In the genomic region with DNA sequence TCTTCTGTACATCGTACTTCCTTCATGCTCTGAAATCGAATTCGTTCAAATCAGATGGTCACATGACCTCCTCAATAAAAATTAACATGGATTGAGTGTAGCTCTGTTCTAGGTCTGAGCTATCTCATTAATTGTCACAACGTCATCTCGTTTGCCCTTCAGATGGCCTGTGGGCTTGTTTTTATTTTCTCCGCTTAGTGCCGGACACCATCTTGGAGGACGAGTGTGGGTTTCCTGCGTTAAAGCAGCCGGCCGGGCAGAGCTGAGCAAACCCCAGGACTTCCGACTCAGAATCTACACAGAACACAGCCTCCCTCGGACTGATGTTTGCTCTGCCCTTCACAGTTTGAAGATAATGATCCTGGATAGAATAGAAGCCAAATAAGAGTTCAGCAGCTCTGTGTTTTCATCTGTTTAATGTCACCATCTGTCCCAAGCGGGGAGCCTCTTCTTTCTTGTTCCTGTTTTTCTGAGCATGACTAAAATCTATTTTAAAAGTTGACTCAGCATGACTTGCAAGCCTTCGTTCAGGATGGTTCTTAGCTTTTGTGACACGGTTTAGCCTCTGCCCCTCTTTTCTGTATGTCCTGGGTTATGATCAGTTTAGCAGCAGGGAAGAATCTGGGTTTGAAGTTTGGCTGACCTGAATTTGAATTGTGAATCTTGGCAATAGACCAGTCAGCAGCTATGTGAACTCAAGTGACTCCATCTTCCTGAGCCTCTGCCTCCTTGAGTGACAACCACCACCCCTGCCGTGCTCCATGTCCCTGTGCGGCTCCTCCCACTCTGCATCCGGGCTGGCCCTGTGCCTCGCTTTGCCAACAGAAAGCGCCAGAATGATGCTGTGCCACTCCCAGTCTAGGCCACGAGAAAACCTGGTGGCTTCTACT, we compare ENCODE assay signal across 9 cellular contexts. TPM values are rescaled to one million over a fixed set of nuclear protein-coding genes. Genes with fewer than 3 reads are reported as not detected.
DNase-seq lines count a peak whose midpoint lies in the region; ATAC-seq, FAIRE-seq and TF ChIP-seq lines count a peak whose summit lies in the region.
"Had no signal": no experiment of that assay in that cellular context is flagged by ENCODE, and none has a peak within 500 bp of the region (broad histone marks: within the 10 kb centered on the region; RNA-seq: fewer than 3 reads in every experiment).

No MANE protein-coding gene starts in this region.

- H3K79me2 ChIP-seq in GM23248 (ENCODE audit: insufficient read depth), result no peaks in the 10 kb centered on the region

- no peaks in the 10 kb centered on the region for H3F3A ChIP-seq in GM23248 (ENCODE audit: insufficient read depth)

- H3K27me3 Mint-ChIP-seq in CD14-positive monocyte (ENCODE audit: low read depth in 3 of 3), result peaks cover 0 to 2% (median 0%) of the 10 kb centered on the region in 3 donors
- peaks cover 50 to 73% of the 10 kb centered on the region in 2 donors for H3K27me3 Mint-ChIP-seq in effector memory CD8-positive, alpha-beta T cell

- FAIRE-seq in H54 (lab: Jason Lieb, UNC), result no peak

- POLR2A ChIA-PET in HEK293T (lab: Yijun Ruan, JAX), result no interaction called here

- 70 to 74% methylated on average over 22 of the region's 22 CpGs for WGBS in GM23248 (ENCODE audit: low coverage in 1 of 2, low lambda C conversion rate in 2 of 2, missing lambda C conversion rate in 2 of 2), 2 experiments
- WGBS in gastroesophageal sphincter (ENCODE audit: low coverage in 1 of 2), 2 donors, result 60 to 70% methylated on average over 11 of the region's 22 CpGs

- peaks cover 36% of the 10 kb centered on the region for H3K27me3 ChIP-seq in GM23248 (replicated peaks; ENCODE audit: insufficient read depth)
- peaks cover 11% of the 10 kb centered on the region for H3K27me3 ChIP-seq in gastroesophageal sphincter
- H3K27me3 ChIP-seq in gastrocnemius medialis, result no peaks in the 10 kb centered on the region

- H3K9me3 ChIP-seq in GM23248 (ENCODE audit: low read depth) (no peaks in the 10 kb centered on the region), gastroesophageal sphincter (no peaks in the 10 kb centered on the region), gastrocnemius medialis (no peaks in the 10 kb centered on the region)

- H3K36me3 ChIP-seq in GM23248 (ENCODE audit: low read depth) (no peaks in the 10 kb centered on the region), gastroesophageal sphincter (no peaks in the 10 kb centered on the region), gastrocnemius medialis (no peaks in the 10 kb centered on the region)

- no peaks in the 10 kb centered on the region for H4K20me1 ChIP-seq in GM23248 (ENCODE audit: insufficient read depth)

- H3K36me3 Mint-ChIP-seq in CD14-positive monocyte, result no peaks in the 10 kb centered on the region
- no peaks in the 10 kb centered on the region for H3K36me3 Mint-ChIP-seq in effector memory CD8-positive, alpha-beta T cell (ENCODE audit: insufficient read depth)

- CTCF ChIA-PET in HEK293T (lab: Yijun Ruan, JAX), result no interaction called here

- H3K4me2 ChIP-seq in GM23248 (ENCODE audit: unreplicated experiment), result no peak overlapping the region

- H3K27ac ChIP-seq in GM23248 (no peak overlapping the region), gastroesophageal sphincter (peak overlapping the region in 3 of 4 donors; percentile 39 to 54 (median 47)), gastrocnemius medialis (peak overlapping the region in 3 of 4 donors; percentile 55 to 69 (median 62))

- H3K9ac ChIP-seq in GM23248, result no peak overlapping the region

- H3K4me3 ChIP-seq in GM23248 (no peak overlapping the region), gastroesophageal sphincter (no peak overlapping the region), gastrocnemius medialis (peak overlapping the region in 1 of 4 donors; percentile 4)

- H3K4me1 Mint-ChIP-seq in CD14-positive monocyte, result peaks cover 65% of the 10 kb centered on the region
- peaks cover 4 to 5% of the 10 kb centered on the region in 2 donors for H3K4me1 Mint-ChIP-seq in effector memory CD8-positive, alpha-beta T cell (ENCODE audit: low read depth in 2 of 2)

- no peak for TF ChIP-seq EP300 in gastroesophageal sphincter (IDR thresholded peaks at IDR 0.05)

- peak overlapping the region; percentile 98 to 100 (median 100) for H3K27ac Mint-ChIP-seq in CD14-positive monocyte
- no peak overlapping the region for H3K27ac Mint-ChIP-seq in effector memory CD8-positive, alpha-beta T cell

- ATAC-seq in gastroesophageal sphincter (peak; percentile 65), gastrocnemius medialis (peak; percentile 72 to 83)
- no peak for ATAC-seq in effector memory CD8-positive, alpha-beta T cell (replicated peaks)

- TF ChIP-seq CTCF in CD14-positive monocyte (IDR thresholded peaks at IDR 0.05) (no peak), gastroesophageal sphincter (IDR thresholded peaks at IDR 0.05) (no peak), gastrocnemius medialis (IDR thresholded peaks at IDR 0.05 in 4 of 5, conservative IDR thresholded peaks at IDR 0.05 in 1 of 5) (no peak)

- in situ Hi-C loops in GM23248 (cut with MboI) (no loop called here), gastrocnemius medialis (cut with MboI; ENCODE audit: low sequenced_read_pairs in 4 of 4) (loop anchor here in 1 of 4 donors (25.0 kb wide), 1 partner anchor 138 kb away; no protein-coding TSS in a partner anchor)

- no peaks in the 10 kb centered on the region for H3K9me2 ChIP-seq in GM23248 (ENCODE audit: insufficient read depth)

- peak overlapping the region; percentile 45 to 78 for H3K4me3 Mint-ChIP-seq in CD14-positive monocyte
- H3K4me3 Mint-ChIP-seq in effector memory CD8-positive, alpha-beta T cell, result peak overlapping the region in 1 of 2 donors; percentile 63

- H3K4me1 ChIP-seq in GM23248 (ENCODE audit: insufficient read depth) (no peaks in the 10 kb centered on the region), gastroesophageal sphincter (no peaks in the 10 kb centered on the region), gastrocnemius medialis (peaks cover 0 to 10% of the 10 kb centered on the region in 2 donors)

- H2AFZ ChIP-seq in GM23248, result no peak overlapping the region

- H3K9me3 Mint-ChIP-seq in CD14-positive monocyte, result peaks cover 0 to 2% (median 0%) of the 10 kb centered on the region in 7 donors
- no peaks in the 10 kb centered on the region for H3K9me3 Mint-ChIP-seq in effector memory CD8-positive, alpha-beta T cell

- TF ChIP-seq POLR2A in gastroesophageal sphincter (IDR thresholded peaks at IDR 0.05), result no peak
- TF ChIP-seq POLR2A in gastrocnemius medialis (IDR thresholded peaks at IDR 0.05), result peak in 1 of 2 donors; percentile 31
- TF ChIP-seq POLR2A in H54 (IDR thresholded peaks at IDR 0.05; ENCODE audit: low read depth, low read length), result no peak

- intact Hi-C loops in CD14-positive monocyte (cut with micrococcal nuclease) (loop anchor here in 1 of 2 donors (10.0 kb wide), 1 partner anchor 121 kb away; no protein-coding TSS in a partner anchor), gastrocnemius medialis (cut with DNase I; ENCODE audit: low total_unique reads) (loop anchor here (5.0 kb wide), 1 partner anchor 133 kb away; no protein-coding TSS in a partner anchor)

- DNase-seq in CD14-positive monocyte (ENCODE audit: low spot score), result peak; percentile 86
- peak; percentile 24 for DNase-seq in GM23248
- DNase-seq in NOMO-1 treated with DMSO at 0.1 percent for 48 hours (lab: John Stamatoyannopoulos, UW; ENCODE audit: unreplicated experiment), result peak; percentile 76
- DNase-seq in gastrocnemius medialis, result peak; percentile 49 to 69
- no peak for DNase-seq in effector memory CD8-positive, alpha-beta T cell
- no peak for DNase-seq in H54 (ENCODE audit: insufficient read length, low spot score)
- no peak for DNase-seq in HEK293T (ENCODE audit: extremely low spot score)

TF ChIP-seq in HEK293T, 16 proteins besides CTCF, POLR2A, EP300 and RAD21:
- TF ChIP-seq ARNT (IDR thresholded peaks at IDR 0.05) (no peak), SP1 (IDR thresholded peaks at IDR 0.05) (no peak), TARDBP (IDR thresholded peaks at IDR 0.05) (no peak), L3MBTL2 (conservative IDR thresholded peaks at IDR 0.05) (no peak), HDGF (IDR thresholded peaks at IDR 0.05; ENCODE audit: borderline replicate concordance) (no peak), FOXA1 (IDR thresholded peaks at IDR 0.05) (no peak), CTBP1 (IDR thresholded peaks at IDR 0.05; ENCODE audit: borderline replicate concordance) (no peak), SUZ12 (IDR thresholded peaks at IDR 0.05) (no peak)

RNA-seq across cellular contexts. Expression of gene GALNTL5, which starts 30.6 kb away (rescaled TPM):
- polyA plus RNA-seq in CD14-positive monocyte (not detected), GM23248 (2016; fragmentation: Nextera tagmentation; extraction: Ambion mirVana) (not detected in 2 replicates)
- not detected in 2 replicates for total RNA-seq in GM23248 (2014; rRNA removed; shearing (Covaris generic))
- total RNA-seq in gastroesophageal sphincter (not detected), gastrocnemius medialis (not detected)
- total RNA-seq: T-helper 2 cell treated with Interferon-gamma antibody and Interleukin-4, amounts not matched to agents 100 ng/mL and 5 ng/mL, for 36 hours had no signal

RNA-seq across cellular contexts. Expression of gene PRKAG2, which starts 48.8 kb away (rescaled TPM):
- polyA plus RNA-seq in CD14-positive monocyte, result 10 to 100 TPM; 29.2 to 30.9 TPM
- 11.5 and 19.5 TPM in 2 replicates for total RNA-seq in GM23248 (2014; rRNA removed; shearing (Covaris generic))
- polyA plus RNA-seq in GM23248 (2016; fragmentation: Nextera tagmentation; extraction: Ambion mirVana), result 17.0 and 18.2 TPM in 2 replicates
- total RNA-seq in gastroesophageal sphincter, result 10 to 100 TPM; 48.9 to 89.0 (median 75.7) TPM
- total RNA-seq in gastrocnemius medialis, result 10 to 100 TPM in 2 of 4 donors, 1 to 10 TPM in 2; 5.3 to 32.6 (median 13.9) TPM

Comparison
In these comparisons a context has a peak if more than half of its experiments do, and no peak if none do; other contexts are left out.
1. DNase-seq: peak in CD14-positive monocyte (single experiment), GM23248 (single experiment), NOMO-1 treated with DMSO at 0.1 percent for 48 hours (single experiment) and gastrocnemius medialis (2 of 2); none in effector memory CD8-positive, alpha-beta T cell (0 of 3), H54 (single experiment) and HEK293T (single experiment).
2. H3K27ac Mint-ChIP-seq: peak in CD14-positive monocyte (7 of 7); none in effector memory CD8-positive, alpha-beta T cell (0 of 2).